In genomic region chr10:16242859-16243613, GRCh38 we compare ENCODE assay signal across 24 cellular contexts.
"Had no signal": no experiment of that assay in that cellular context is flagged by ENCODE, and none has a peak within 500 bp of the region (broad histone marks: within the 10 kb centered on the region; RNA-seq: fewer than 3 reads in every experiment).

No MANE protein-coding gene starts in this region.

- H3K27ac ChIP-seq: breast epithelium, esophagus muscularis mucosa, hepatocyte, pancreas, psoas muscle, right atrium auricular region, spleen, testis, vagina, VCaP had no signal

- H3K4me1 ChIP-seq: breast epithelium, esophagus muscularis mucosa, pancreas, psoas muscle, right atrium auricular region, spleen, testis, vagina had no signal

- H3K4me3 ChIP-seq: breast epithelium, esophagus muscularis mucosa, hepatocyte, pancreas, psoas muscle, right atrium auricular region, spleen, testis, vagina had no signal

- H3K9me3 ChIP-seq: esophagus muscularis mucosa, pancreas, psoas muscle, right atrium auricular region, testis, vagina had no signal

- H3K4me2 ChIP-seq: hepatocyte had no signal

- H3K79me2 ChIP-seq: hepatocyte had no signal

- DNase-seq: activated CD4-positive, alpha-beta T cell treated with anti-CD3 and anti-CD28 coated beads, Interleukin-2, amount 50 U/mL, for 1 hour; activated CD4-positive, CD25-positive, alpha-beta regulatory T cell treated with anti-CD3 and anti-CD28 coated beads, Interleukin-2, amount 50 U/mL, for 72 hours; activated naive CD4-positive, alpha-beta T cell treated with Interleukin-2 at 50 U/mL for 16 hours; activated naive CD8-positive, alpha-beta T cell treated with anti-CD3 and anti-CD28 coated beads for 36 hours; activated T-cell treated with anti-CD3 and anti-CD28 coated beads, Interleukin-2, amount 50 U/mL, for 4 hours; effector memory CD8-positive, alpha-beta T cell; glutamatergic neuron; left ventricle myocardium superior; mammary epithelial cell; pancreas; psoas muscle; spleen; stimulated activated CD4-positive, alpha-beta T cell treated with anti-CD3 and anti-CD28 coated beads, Interleukin-4, amount 100 ng/mL, for 1 hour; stimulated activated naive CD4-positive, alpha-beta T cell; testis; trophoblast cell had no signal

- FAIRE-seq: colon, frontal cortex, pancreas had no signal

- H3K27me3 ChIP-seq: breast epithelium, esophagus muscularis mucosa, hepatocyte, pancreas, right atrium auricular region, spleen, testis, vagina had no signal

- H3K36me3 ChIP-seq: breast epithelium, esophagus muscularis mucosa, pancreas, right atrium auricular region, spleen, vagina had no signal

- H2AFZ ChIP-seq: hepatocyte had no signal
